14 cellular contexts compared by ENCODE assay signal in the genomic region with DNA sequence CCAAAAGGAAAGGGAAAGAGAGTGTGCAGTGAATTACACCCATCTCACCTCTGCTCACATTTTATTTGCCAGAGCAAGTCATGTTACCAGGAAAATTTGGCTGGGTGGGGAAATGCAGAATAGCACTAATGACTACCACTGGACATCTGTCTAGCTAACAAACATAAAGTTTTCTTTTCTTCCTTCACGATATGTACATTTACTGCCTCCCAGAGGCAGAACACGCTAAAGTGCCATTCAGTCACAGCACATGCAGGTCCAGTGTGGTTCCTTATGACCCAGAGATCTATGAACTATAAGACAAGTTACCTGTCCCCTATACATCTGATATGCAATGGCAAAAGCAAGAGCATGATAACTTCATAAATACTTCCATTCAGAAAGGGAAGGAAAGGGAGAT.
DNase-seq lines count a peak whose midpoint lies in the region; ATAC-seq, FAIRE-seq and TF ChIP-seq lines count a peak whose summit lies in the region.
"Had no signal": no experiment of that assay in that cellular context is flagged by ENCODE, and none has a peak within 500 bp of the region (broad histone marks: within the 10 kb centered on the region; RNA-seq: fewer than 3 reads in every experiment).

No MANE protein-coding gene starts in this region.

- H2AK5ac ChIP-seq in IMR-90 (ENCODE audit: low read depth, low read length), result peak overlapping the region; percentile 48

- H2AFZ ChIP-seq in IMR-90 (replicated peaks; ENCODE audit: low read length, poor library complexity) (no peak overlapping the region), GM12878 (ENCODE audit: control insufficient read depth, low read depth, low read length) (no peak overlapping the region)

- no peak overlapping the region for H3K23ac ChIP-seq in IMR-90 (ENCODE audit: low read depth, low read length)

- no peaks in the 10 kb centered on the region for H3K36me3 ChIP-seq in IMR-90 (ENCODE audit: control insufficient read depth, insufficient read depth, low read length)
- H3K36me3 ChIP-seq in GM12878 (ENCODE audit: control insufficient read depth in 2 of 2, insufficient read depth in 2 of 2, low read length in 1 of 2), result no peaks in the 10 kb centered on the region
- no peaks in the 10 kb centered on the region for H3K36me3 ChIP-seq in left lung
- H3K36me3 ChIP-seq: adrenal gland, SJCRH30 had no signal

- peak overlapping the region; percentile 33; the same call in 1 of the 2 replicates for H3K14ac ChIP-seq in IMR-90 (replicated peaks; ENCODE audit: low read depth, low read length)

- H3K4me1 ChIP-seq in IMR-90 (ENCODE audit: control insufficient read depth, insufficient read depth, low read length), result peaks cover 4% of the 10 kb centered on the region; the same call in 1 of the 2 replicates
- H3K4me1 ChIP-seq in GM12878 (ENCODE audit: control insufficient read depth, insufficient read depth, low read length), result no peaks in the 10 kb centered on the region
- H3K4me1 ChIP-seq in left lung, result peaks cover 21 to 27% of the 10 kb centered on the region in 2 donors

- no peak overlapping the region for H3K56ac ChIP-seq in IMR-90 (ENCODE audit: extremely low read depth, insufficient read depth, low read length)

- H3K27ac ChIP-seq in IMR-90 (ENCODE audit: insufficient read depth, low read length) (no peak overlapping the region), GM12878 (ENCODE audit: control insufficient read depth, insufficient read depth) (no peak overlapping the region), left lung (peak overlapping the region in 1 of 2 donors; percentile 30)
- H3K27ac ChIP-seq: adrenal gland, SJCRH30 had no signal

- no peak overlapping the region for H3K9ac ChIP-seq in IMR-90 (ENCODE audit: low read depth, low read length)
- no peak overlapping the region for H3K9ac ChIP-seq in GM12878 (ENCODE audit: control insufficient read depth, insufficient read depth, low read length)

- peak overlapping the region; percentile 50; the same call in 1 of the 2 replicates for H2BK20ac ChIP-seq in IMR-90 (ENCODE audit: low read depth, low read length)

- TF ChIP-seq CTCF in AG10803 (conservative IDR thresholded peaks at IDR 0.05; ENCODE audit: low read length) (peak; percentile 25), IMR-90 (conservative IDR thresholded peaks at IDR 0.05; ENCODE audit: low read depth, low read length) (0 out of 2 replicates have a peak, but pooled peaks have one; percentile 21), GM12878 (IDR thresholded peaks at IDR 0.05 in 2 of 3, conservative IDR thresholded peaks at IDR 0.05 in 1 of 3; ENCODE audit: control insufficient read depth in 2 of 3, extremely low read depth in 1 of 3, insufficient read depth in 1 of 3, low read depth in 3 of 3, low read length in 3 of 3) (peak in 2 of 3 experiments; percentile 7 to 22; a peak in 2 of 6 replicates), left lung (IDR thresholded peaks at IDR 0.05) (no peak)

- H2BK15ac ChIP-seq in IMR-90 (ENCODE audit: low read depth, low read length), result peak overlapping the region; percentile 57; the same call in 1 of the 3 replicates

- H4K5ac ChIP-seq in IMR-90 (ENCODE audit: low read depth, low read length), result peak overlapping the region; percentile 42; the same call in 1 of the 2 replicates

- TF ChIP-seq RAD21 in IMR-90 (IDR thresholded peaks at IDR 0.05; ENCODE audit: low read length) (peak; percentile 20; the same call in 1 of the 2 replicates), GM12878 (IDR thresholded peaks at IDR 0.05; ENCODE audit: insufficient read depth, low read depth, low read length) (no peak)

- ATAC-seq in IMR-90 (ENCODE audit: low read depth) (no peak), GM12878 (peak; percentile 21; the same call in 1 of the 3 replicates), left lung (peak; percentile 26), HG03280 (IDR thresholded peaks at IDR 0.05; ENCODE audit: unreplicated experiment) (no peak)

- no TSS peak for BruUV-seq in IMR-90 (replicated peaks; lab: Mats Ljungman, UMichigan)
- no TSS peak for BruUV-seq in GM12878 (replicated peaks; lab: Mats Ljungman, UMichigan)

- TF ChIP-seq POLR2A in IMR-90 (IDR thresholded peaks at IDR 0.05; ENCODE audit: low read depth, low read length) (no peak), GM12878 (IDR thresholded peaks at IDR 0.05; ENCODE audit: low read depth, low read length) (no peak)

- dilution Hi-C loops in IMR-90 (cut with HindIII; ENCODE audit: low sequenced_read_pairs, unreplicated experiment), result no loop called here

- SMC1A ChIA-PET in GM12878 (lab: Charles Lee; ENCODE audit: uncharacterized antibody, unreplicated experiment), result interaction anchor here (0.9 to 1.5 kb wide), 4 partner anchors 9 to 98 kb away, joined by 3 to 6 read pairs (median 4); no protein-coding TSS in a partner anchor

- no peak overlapping the region for H3K4me3 ChIP-seq in AG10803 (ENCODE audit: low read length)
- no peak overlapping the region for H3K4me3 ChIP-seq in IMR-90 (ENCODE audit: insufficient read depth, low read depth, low read length)
- no peak overlapping the region for H3K4me3 ChIP-seq in GM12878
- H3K4me3 ChIP-seq in left lung, result no peak overlapping the region
- H3K4me3 ChIP-seq: adrenal gland, SJCRH30 had no signal

- H2BK120ac ChIP-seq in IMR-90 (ENCODE audit: low read depth, low read length), result peak overlapping the region; percentile 54; the same call in 1 of the 2 replicates

- POLR2A ChIA-PET in IMR-90 (lab: Charles Lee; ENCODE audit: unreplicated experiment) (no interaction called here), GM12878 (lab: Charles Lee) (no interaction called here)

- no CpG with 5 or more reads among the region's 2 CpGs for WGBS in IMR-90 (ENCODE audit: extremely low coverage in 2 of 2, insufficient read length in 1 of 2), 2 experiments
- 18% methylated on average over 2 of the region's 2 CpGs for WGBS in GM12878 (ENCODE audit: insufficient coverage, insufficient replicate concordance, low lambda C conversion rate, missing lambda C conversion rate)

- no peak for TF ChIP-seq EP300 in GM12878 (IDR thresholded peaks at IDR 0.05; ENCODE audit: borderline replicate concordance in 1 of 2, control insufficient read depth in 1 of 2, low read depth in 2 of 2, low read length in 2 of 2)

- H4K20me1 ChIP-seq in IMR-90 (ENCODE audit: insufficient read depth, low read length), result no peaks in the 10 kb centered on the region
- H4K20me1 ChIP-seq in GM12878 (ENCODE audit: control insufficient read depth, insufficient read depth), result no peaks in the 10 kb centered on the region

- DNase-seq in AG10803 (ENCODE audit: low read depth) (no peak), IMR-90 (no peak), GM12878 (ENCODE audit: low read depth, low spot score) (no peak), left lung (no peak), mucosa of gallbladder (ENCODE audit: low spot score) (no peak), putamen (ENCODE audit: low spot score) (no peak), SHP77 treated with DMSO at 0.1 percent for 48 hours (lab: John Stamatoyannopoulos, UW) (no peak)
- DNase-seq: adrenal gland; CD4-positive, alpha-beta memory T cell; NCI-H1417; NCI-H526 treated with DMSO at 0.1 percent for 48 hours; retina; SJCRH30 had no signal

- CTCF ChIA-PET in IMR-90 (lab: Yijun Ruan, JAX) (interaction anchor here (1.3 to 1.5 kb wide), 2 partner anchors 26 to 78 kb away, joined by 3 to 4 read pairs; no protein-coding TSS in a partner anchor), GM12878 (lab: Yijun Ruan, JAX) (interaction anchor here (0.6 to 2.2 kb wide), 3 partner anchors 98 to 1998 kb away, joined by 3 to 8 read pairs (median 3); no protein-coding TSS in a partner anchor)

- FAIRE-seq in GM12878 (lab: Jason Lieb, UNC), result no peak

- peak overlapping the region; percentile 25; the same call in 1 of the 2 replicates for H3K4ac ChIP-seq in IMR-90 (ENCODE audit: low read depth, low read length)

- 0 out of 2 replicates have a peak overlapping the region, but pooled peaks have one; percentile 19 for H4K91ac ChIP-seq in IMR-90 (ENCODE audit: insufficient read depth, low read depth, low read length)

- RAD21 ChIA-PET in GM12878 (lab: Charles Lee; ENCODE audit: unreplicated experiment), result interaction anchor here (0.8 kb wide), 1 partner anchor 64 kb away, joined by 3 read pairs; no protein-coding TSS in a partner anchor

- no peak overlapping the region; a peak in 1 of 4 replicates for H4K8ac ChIP-seq in IMR-90 (ENCODE audit: low read depth in 2 of 2, low read length in 2 of 2)

- intact Hi-C loops in IMR-90 (cut with micrococcal nuclease), result no loop called here
- intact Hi-C loops in GM12878 (cut with micrococcal nuclease; ENCODE audit: unreplicated experiment), result no loop called here
- intact Hi-C loops in left lung (cut with DNase I), result loop anchor here in 1 of 2 donors (10.0 kb wide), 1 partner anchor 108 kb away; no protein-coding TSS in a partner anchor

- peaks cover 7% of the 10 kb centered on the region for H3K9me1 ChIP-seq in IMR-90 (ENCODE audit: insufficient read depth, low read length)

- no peak overlapping the region for H3K4me2 ChIP-seq in IMR-90 (ENCODE audit: low read depth, low read length)
- no peak overlapping the region for H3K4me2 ChIP-seq in GM12878 (ENCODE audit: control insufficient read depth, insufficient read depth)

- no peaks in the 10 kb centered on the region for H3K9me3 ChIP-seq in IMR-90 (ENCODE audit: control insufficient read depth, insufficient read depth, low read length)
- H3K9me3 ChIP-seq in GM12878 (replicated peaks; ENCODE audit: control insufficient read depth, insufficient read depth, low read length), result no peaks in the 10 kb centered on the region
- no peaks in the 10 kb centered on the region for H3K9me3 ChIP-seq in left lung
- H3K9me3 ChIP-seq: adrenal gland, SJCRH30 had no signal

- in situ Hi-C loops in IMR-90 (cut with MboI; ENCODE audit: low sequenced_read_pairs), result no loop called here
- in situ Hi-C loops in GM12878 (cut with MboI), result no loop called here

- no peaks in the 10 kb centered on the region for H3K79me2 ChIP-seq in GM12878 (ENCODE audit: control insufficient read depth, insufficient read depth, low read length)

- H2BK5ac ChIP-seq in IMR-90 (ENCODE audit: low read depth, low read length, poor library complexity, severe bottlenecking), result no peak overlapping the region

- H2AK9ac ChIP-seq in IMR-90 (replicated peaks; ENCODE audit: low read depth, low read length, poor library complexity), result no peak overlapping the region

- H3K27me3 ChIP-seq in IMR-90 (ENCODE audit: control insufficient read depth, insufficient read depth, low read length) (no peaks in the 10 kb centered on the region), GM12878 (replicated peaks in 1 of 2; ENCODE audit: control insufficient read depth in 2 of 2, insufficient read depth in 2 of 2, low read length in 1 of 2) (no peaks in the 10 kb centered on the region), left lung (no peaks in the 10 kb centered on the region)
- H3K27me3 ChIP-seq: adrenal gland, SJCRH30 had no signal

- H3K18ac ChIP-seq in IMR-90 (ENCODE audit: low read depth, low read length), result no peak overlapping the region

- H3K79me1 ChIP-seq in IMR-90 (ENCODE audit: low read depth in 1 of 2, low read length in 2 of 2), result no peaks in the 10 kb centered on the region

TF ChIP-seq in IMR-90, 13 proteins besides CTCF, POLR2A, EP300 and RAD21 (continues in another document):
- no peak for TF ChIP-seq RFX5 (IDR thresholded peaks at IDR 0.05; ENCODE audit: low read depth, low read length)
- no peak for TF ChIP-seq FOS (IDR thresholded peaks at IDR 0.05; ENCODE audit: low read depth, low read length)

TF ChIP-seq in GM12878, 131 proteins besides CTCF, POLR2A, EP300 and RAD21 (continues in another document):
- TF ChIP-seq BRCA1 (IDR thresholded peaks at IDR 0.05; ENCODE audit: low read depth, low read length), result no peak

Comparison
In these comparisons a context has a peak if more than half of its experiments do, and no peak if none do; other contexts are left out.
1. CTCF ChIP-seq: peak in AG10803 (single experiment), IMR-90 (single experiment) and GM12878 (2 of 3); none in left lung (0 of 2).
2. ATAC-seq: peak in GM12878 (single experiment) and left lung (single experiment); none in IMR-90 (single experiment) and HG03280 (single experiment).